8 cellular contexts compared by ENCODE assay signal in the genomic region with DNA sequence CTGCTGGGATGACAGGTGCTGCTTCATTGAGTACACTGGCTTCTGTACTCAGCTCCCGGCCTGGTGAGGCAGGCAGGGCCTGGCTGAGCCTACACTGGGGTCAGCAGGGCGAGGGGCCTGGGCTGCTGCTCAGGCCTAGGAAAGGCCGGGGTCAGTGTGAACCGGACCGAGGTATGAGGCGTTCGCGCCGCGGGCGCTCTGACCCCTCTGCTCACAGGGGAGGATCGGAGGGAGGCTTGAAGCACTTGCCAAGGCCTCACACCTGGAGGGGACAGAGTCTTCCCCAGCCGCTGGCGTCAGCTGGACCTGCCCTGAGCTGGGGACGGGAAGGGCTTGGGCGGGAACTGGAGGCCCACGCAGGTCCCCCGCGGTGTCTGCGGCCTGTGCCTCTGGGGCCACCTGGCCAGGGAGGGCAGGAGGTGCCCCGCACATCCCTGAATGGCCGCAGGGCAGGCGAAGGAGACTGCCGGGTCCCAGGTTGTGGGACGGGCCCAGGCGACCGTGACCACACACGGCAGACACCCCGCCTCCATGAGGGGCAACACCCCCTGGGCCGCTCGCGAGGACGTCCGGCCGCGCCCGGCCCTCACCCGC. TPM values are rescaled to one million over a fixed set of nuclear protein-coding genes. Genes with fewer than 3 reads are reported as not detected.
DNase-seq lines count a peak whose midpoint lies in the region; TF ChIP-seq lines count a peak whose summit lies in the region.

No MANE protein-coding gene starts in this region.

- H3K4me3 ChIP-seq in HFF-Myc (replicated peaks; ENCODE audit: low read depth, low read length) (peak overlapping the region; percentile 93), MG63 (peak overlapping the region; percentile 75), choroid plexus epithelial cell (ENCODE audit: low read depth, low read length) (peak overlapping the region; percentile 87), mucosa of rectum (ENCODE audit: low read length in 2 of 2) (peak overlapping the region; percentile 76 to 85)

- peak overlapping the region; percentile 76 to 92 for H3K9ac ChIP-seq in mucosa of rectum (ENCODE audit: low read depth in 1 of 2, low read length in 2 of 2)

- DNase-seq in NCI-H748 (lab: John Stamatoyannopoulos, UW; ENCODE audit: unreplicated experiment) (peak; percentile 41), NCI-H748 treated with DMSO at 0.1 percent for 48 hours (lab: John Stamatoyannopoulos, UW) (no peak), HFF-Myc (ENCODE audit: extremely low read depth, low read depth) (no peak), MG63 (peak; percentile 27), choroid plexus epithelial cell (ENCODE audit: low read depth) (no peak), NCI-H2029 (lab: John Stamatoyannopoulos, UW) (no peak), NCI-H2107 treated with DMSO at 0.1 percent for 48 hours (lab: John Stamatoyannopoulos, UW; ENCODE audit: unreplicated experiment) (no peak)

- H3K27ac ChIP-seq in mucosa of rectum (ENCODE audit: low read depth in 2 of 2, low read length in 2 of 2), result peak overlapping the region; percentile 88 to 95

- no peaks in the 10 kb centered on the region for H3K27me3 ChIP-seq in MG63
- H3K27me3 ChIP-seq in mucosa of rectum (ENCODE audit: control insufficient read depth in 2 of 2, insufficient read depth in 2 of 2, low read length in 2 of 2), result no peaks in the 10 kb centered on the region

- H3K36me3 ChIP-seq in MG63, result peaks cover 3% of the 10 kb centered on the region; the same call in 1 of the 2 replicates
- peaks cover 3 to 5% of the 10 kb centered on the region in 2 donors for H3K36me3 ChIP-seq in mucosa of rectum (ENCODE audit: control insufficient read depth in 2 of 2, insufficient read depth in 2 of 2, low read length in 2 of 2)

- TF ChIP-seq CTCF in HFF-Myc (IDR thresholded peaks at IDR 0.05; ENCODE audit: low read depth, low read length, missing control alignments) (no peak), choroid plexus epithelial cell (conservative IDR thresholded peaks at IDR 0.05; ENCODE audit: low read depth, low read length) (no peak)

- peaks cover 39 to 41% of the 10 kb centered on the region in 2 donors for H3K4me1 ChIP-seq in mucosa of rectum (ENCODE audit: control insufficient read depth in 2 of 2, insufficient read depth in 2 of 2, low read length in 2 of 2)

- no peaks in the 10 kb centered on the region for H3K9me3 ChIP-seq in MG63
- no peaks in the 10 kb centered on the region for H3K9me3 ChIP-seq in mucosa of rectum (ENCODE audit: control insufficient read depth in 2 of 2, low read length in 2 of 2)

RNA-seq across cellular contexts. Expression of gene PEX10, which starts 0.5 kb away (rescaled TPM):
- 39.7 and 44.5 TPM in 2 replicates for total RNA-seq in MG63 (2014; rRNA removed; shearing (Covaris generic); ENCODE audit: low replicate concordance)

RNA-seq across cellular contexts. Expression of gene RER1, which starts 20.3 kb away (rescaled TPM):
- 36.7 and 60.4 TPM in 2 replicates for total RNA-seq in MG63 (2014; rRNA removed; shearing (Covaris generic); ENCODE audit: low replicate concordance)

RNA-seq across cellular contexts. Expression of gene MORN1, which starts 20.5 kb away (rescaled TPM):
- 10.3 and 20.5 TPM in 2 replicates for total RNA-seq in MG63 (2014; rRNA removed; shearing (Covaris generic); ENCODE audit: low replicate concordance)

Comparison
In these comparisons a context has a peak if more than half of its experiments do, and no peak if none do; other contexts are left out.
1. DNase-seq: peak in NCI-H748 (single experiment) and MG63 (single experiment); none in NCI-H748 treated with DMSO at 0.1 percent for 48 hours (single experiment), HFF-Myc (single experiment), choroid plexus epithelial cell (single experiment), NCI-H2029 (single experiment) and NCI-H2107 treated with DMSO at 0.1 percent for 48 hours (single experiment).
2. Peak in every context shown above with its lines, with median percentiles within 50 percentile points of each other: H3K4me3 ChIP-seq.